20 cellular contexts compared by ENCODE assay signal in the genomic region with DNA sequence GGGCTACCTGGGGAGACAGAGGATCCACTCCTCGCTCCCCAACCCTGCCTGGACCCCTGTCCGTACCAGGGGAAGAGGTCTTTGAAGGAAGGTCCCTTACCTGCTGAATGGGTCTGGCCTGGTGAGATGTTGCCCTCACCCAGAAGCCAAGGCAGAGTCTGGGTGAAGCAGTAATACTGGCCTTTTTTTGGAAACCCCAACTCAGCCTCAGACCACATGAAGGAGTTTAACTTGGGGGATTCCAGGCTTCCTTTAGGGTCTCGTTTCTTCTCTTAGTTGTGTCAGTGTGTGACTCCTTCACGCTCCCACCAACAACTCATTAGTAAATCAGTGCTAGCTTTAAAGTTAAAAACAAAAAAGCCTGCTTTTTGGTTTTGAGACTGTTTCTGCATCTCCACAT. TPM values are rescaled to one million over a fixed set of nuclear protein-coding genes. Genes with fewer than 3 reads are reported as not detected.
DNase-seq lines count a peak whose midpoint lies in the region; ATAC-seq and TF ChIP-seq lines count a peak whose summit lies in the region.
"Had no signal": no experiment of that assay in that cellular context is flagged by ENCODE, and none has a peak within 500 bp of the region (broad histone marks: within the 10 kb centered on the region; RNA-seq: fewer than 3 reads in every experiment).

No MANE protein-coding gene starts in this region.

- intact Hi-C loops in activated CD8-positive, alpha-beta T cell treated with anti-CD3 and anti-CD28 coated beads for 36 hours (cut with micrococcal nuclease), result no loop called here

- H3K4me3 Mint-ChIP-seq in activated CD8-positive, alpha-beta T cell treated with anti-CD3 and anti-CD28 coated beads for 36 hours, result no peak overlapping the region
- no peak overlapping the region for H3K4me3 Mint-ChIP-seq in activated CD8-positive, alpha-beta T cell treated with anti-CD3 and anti-CD28 coated beads, Interleukin-2, amount 10 ng/mL, durations not matched to agents 7 days and 5 days
- H3K4me3 Mint-ChIP-seq: CD8-positive, alpha-beta memory T cell; HFFc6 had no signal

- no peak for TF ChIP-seq CTCF in activated CD8-positive, alpha-beta T cell treated with anti-CD3 and anti-CD28 coated beads for 36 hours (IDR thresholded peaks at IDR 0.05)
- no peak for TF ChIP-seq CTCF in AG04450 (IDR thresholded peaks at IDR 0.05; ENCODE audit: low read depth, low read length)
- no peak for TF ChIP-seq CTCF in GM20000 (IDR thresholded peaks at IDR 0.05; ENCODE audit: extremely low read depth, missing control alignments)
- TF ChIP-seq CTCF in RWPE1 (conservative IDR thresholded peaks at IDR 0.05; ENCODE audit: low read depth), result no peak

- peaks cover 3% of the 10 kb centered on the region for H3K4me1 ChIP-seq in mesenchymal stem cell (ENCODE audit: control insufficient read depth, insufficient read depth, low read depth, low read length)
- H3K4me1 ChIP-seq: Caco-2 had no signal

- H3K9ac ChIP-seq in mesenchymal stem cell (ENCODE audit: low read length), result peak overlapping the region; percentile 46
- H3K9ac ChIP-seq: BLaER1 had no signal

- no peaks in the 10 kb centered on the region for H3K36me3 Mint-ChIP-seq in activated CD8-positive, alpha-beta T cell treated with anti-CD3 and anti-CD28 coated beads for 36 hours (ENCODE audit: low read depth)
- H3K36me3 Mint-ChIP-seq in activated CD8-positive, alpha-beta T cell treated with anti-CD3 and anti-CD28 coated beads, Interleukin-2, amount 10 ng/mL, durations not matched to agents 7 days and 5 days (ENCODE audit: low read depth), result no peaks in the 10 kb centered on the region
- H3K36me3 Mint-ChIP-seq: CD8-positive, alpha-beta memory T cell had no signal

- peaks cover 1% of the 10 kb centered on the region for H3K27me3 Mint-ChIP-seq in activated CD8-positive, alpha-beta T cell treated with anti-CD3 and anti-CD28 coated beads for 36 hours
- peaks cover 2% of the 10 kb centered on the region for H3K27me3 Mint-ChIP-seq in activated CD8-positive, alpha-beta T cell treated with anti-CD3 and anti-CD28 coated beads, Interleukin-2, amount 10 ng/mL, durations not matched to agents 7 days and 5 days (ENCODE audit: low read depth)

- no peak for ATAC-seq in activated CD8-positive, alpha-beta T cell treated with anti-CD3 and anti-CD28 coated beads for 36 hours
- ATAC-seq in activated CD8-positive, alpha-beta T cell treated with anti-CD3 and anti-CD28 coated beads, Interleukin-2, amount 10 ng/mL, durations not matched to agents 7 days and 5 days, result no peak
- ATAC-seq in GM18867 (IDR thresholded peaks at IDR 0.05; ENCODE audit: unreplicated experiment), result no peak

- peaks cover 0 to 26% of the 10 kb centered on the region in 2 experiments for H3K36me3 ChIP-seq in mesenchymal stem cell (ENCODE audit: control insufficient read depth in 1 of 2, insufficient read depth in 2 of 2, low read depth in 1 of 2, low read length in 2 of 2)
- H3K36me3 ChIP-seq: BLaER1 had no signal

- DNase-seq in activated CD8-positive, alpha-beta T cell treated with anti-CD3 and anti-CD28 coated beads for 36 hours, result peak; percentile 3
- no peak for DNase-seq in activated CD8-positive, alpha-beta T cell treated with anti-CD3 and anti-CD28 coated beads, Interleukin-2, amount 10 ng/mL, durations not matched to agents 7 days and 5 days
- DNase-seq in AG04450 (ENCODE audit: low read depth, low spot score) (no peak), GM20000 (ENCODE audit: low spot score) (peak; percentile 17), mesenchymal stem cell (no peak), NCI-H2081 (lab: John Stamatoyannopoulos, UW) (no peak), RWPE1 (ENCODE audit: low spot score) (no peak)
- DNase-seq: AML-193; Caco-2; CD8-positive, alpha-beta memory T cell; DND-41; GDM1; HCEC 1CT; KBM-7 had no signal

- H4K8ac ChIP-seq in mesenchymal stem cell (ENCODE audit: low read length), result no peak overlapping the region

- H3K27me3 ChIP-seq in AG04450 (ENCODE audit: control insufficient read depth, insufficient read depth, low read length) (no peaks in the 10 kb centered on the region), mesenchymal stem cell (ENCODE audit: control insufficient read depth in 1 of 2, insufficient read depth in 1 of 2, low read length in 2 of 2) (no peaks in the 10 kb centered on the region)
- H3K27me3 ChIP-seq: BLaER1 had no signal

- peak overlapping the region in 1 of 2 experiments; percentile 49 for H3K4ac ChIP-seq in mesenchymal stem cell (ENCODE audit: low read depth in 1 of 2, low read length in 2 of 2)

- no peaks in the 10 kb centered on the region for H3K79me1 ChIP-seq in mesenchymal stem cell (replicated peaks; ENCODE audit: low read length, poor library complexity, severe bottlenecking)

- H3K18ac ChIP-seq in mesenchymal stem cell (ENCODE audit: low read depth in 1 of 2, low read length in 2 of 2), result peak overlapping the region in 1 of 2 experiments; percentile 72

- H2BK5ac ChIP-seq in mesenchymal stem cell (ENCODE audit: low read depth, low read length, poor library complexity, severe bottlenecking), result no peak overlapping the region

- H3K4me3 ChIP-seq in AG04450 (ENCODE audit: low read depth, low read length) (no peak overlapping the region), mesenchymal stem cell (ENCODE audit: insufficient read depth in 1 of 2, low read depth in 1 of 2, low read length in 2 of 2) (no peak overlapping the region)
- H3K4me3 ChIP-seq: BLaER1 had no signal

- peak overlapping the region in 1 of 2 experiments; percentile 35 for H3K14ac ChIP-seq in mesenchymal stem cell (ENCODE audit: low read length in 2 of 2)

- peaks cover 4% of the 10 kb centered on the region for H3K9me3 ChIP-seq in AG04450 (ENCODE audit: control insufficient read depth, insufficient read depth, low read length)
- peaks cover 4% of the 10 kb centered on the region for H3K9me3 ChIP-seq in mesenchymal stem cell (ENCODE audit: control insufficient read depth, low read length)
- H3K9me3 ChIP-seq: Caco-2 had no signal

- H3K4me1 Mint-ChIP-seq in activated CD8-positive, alpha-beta T cell treated with anti-CD3 and anti-CD28 coated beads for 36 hours (ENCODE audit: low read depth), result peaks cover 5% of the 10 kb centered on the region
- peaks cover 5% of the 10 kb centered on the region for H3K4me1 Mint-ChIP-seq in activated CD8-positive, alpha-beta T cell treated with anti-CD3 and anti-CD28 coated beads, Interleukin-2, amount 10 ng/mL, durations not matched to agents 7 days and 5 days (ENCODE audit: low read depth)

- H2AFZ ChIP-seq in mesenchymal stem cell (ENCODE audit: low read depth, low read length), result no peak overlapping the region

- H4K91ac ChIP-seq in mesenchymal stem cell (ENCODE audit: low read length), result no peak overlapping the region

- H3K9me3 Mint-ChIP-seq in activated CD8-positive, alpha-beta T cell treated with anti-CD3 and anti-CD28 coated beads for 36 hours, result no peaks in the 10 kb centered on the region
- H3K9me3 Mint-ChIP-seq in activated CD8-positive, alpha-beta T cell treated with anti-CD3 and anti-CD28 coated beads, Interleukin-2, amount 10 ng/mL, durations not matched to agents 7 days and 5 days (ENCODE audit: insufficient read depth), result no peaks in the 10 kb centered on the region
- H3K9me3 Mint-ChIP-seq: CD8-positive, alpha-beta memory T cell had no signal

- no peak overlapping the region for H3K23ac ChIP-seq in mesenchymal stem cell (ENCODE audit: low read length in 2 of 2)

- no peak overlapping the region for H2BK15ac ChIP-seq in mesenchymal stem cell (ENCODE audit: low read depth, poor library complexity, severe bottlenecking)

- WGBS in mesenchymal stem cell, result 98% methylated on average over 4 of the region's 4 CpGs

- CTCF ChIA-PET in activated CD8-positive, alpha-beta T cell treated with anti-CD3 and anti-CD28 coated beads for 36 hours (lab: Charles Lee), result interaction anchor here (1.1 to 2.1 kb wide), 2 partner anchors 13 to 77 kb away, joined by 3 to 7 read pairs; no protein-coding TSS in a partner anchor
- CTCF ChIA-PET in activated CD8-positive, alpha-beta T cell treated with anti-CD3 and anti-CD28 coated beads, Interleukin-2, amount 10 ng/mL, durations not matched to agents 7 days and 5 days (lab: Charles Lee), result no interaction called here
- CTCF ChIA-PET in AG04450 (lab: Charles Lee), result interaction anchor here (1.0 to 2.1 kb wide), 3 partner anchors 16 to 129 kb away, joined by 3 to 6 read pairs (median 3); no protein-coding TSS in a partner anchor
- CTCF ChIA-PET in RWPE1 (lab: Yijun Ruan, JAX), result interaction anchor here (0.7 kb wide), 1 partner anchor 908 kb away, joined by 3 read pairs; no protein-coding TSS in a partner anchor

- peak overlapping the region in 1 of 2 experiments; percentile 47 for H2BK12ac ChIP-seq in mesenchymal stem cell (ENCODE audit: low read length in 2 of 2)

- POLR2A ChIA-PET in activated CD8-positive, alpha-beta T cell treated with anti-CD3 and anti-CD28 coated beads for 36 hours (lab: Charles Lee), result no interaction called here
- POLR2A ChIA-PET in activated CD8-positive, alpha-beta T cell treated with anti-CD3 and anti-CD28 coated beads, Interleukin-2, amount 10 ng/mL, durations not matched to agents 7 days and 5 days (lab: Charles Lee), result no interaction called here
- POLR2A ChIA-PET in AG04450 (lab: Yijun Ruan, JAX) (no interaction called here), RWPE1 (lab: Yijun Ruan, JAX; ENCODE audit: low non-redundant PET) (no interaction called here)

- H2BK120ac ChIP-seq in mesenchymal stem cell (ENCODE audit: low read depth, low read length), result no peak overlapping the region

- no peak overlapping the region for H3K27ac Mint-ChIP-seq in activated CD8-positive, alpha-beta T cell treated with anti-CD3 and anti-CD28 coated beads for 36 hours
- no peak overlapping the region for H3K27ac Mint-ChIP-seq in activated CD8-positive, alpha-beta T cell treated with anti-CD3 and anti-CD28 coated beads, Interleukin-2, amount 10 ng/mL, durations not matched to agents 7 days and 5 days
- H3K27ac Mint-ChIP-seq: CD8-positive, alpha-beta memory T cell; HFFc6 had no signal

- peak overlapping the region; percentile 31 for H3K27ac ChIP-seq in AG04450 (ENCODE audit: low read depth, low read length)
- no peak overlapping the region for H3K27ac ChIP-seq in mesenchymal stem cell (ENCODE audit: low read length, poor library complexity, severe bottlenecking)
- H3K27ac ChIP-seq in RWPE1, result no peak overlapping the region
- H3K27ac ChIP-seq: 22Rv1, BLaER1, HL-60 had no signal

- H2AK5ac ChIP-seq in mesenchymal stem cell (ENCODE audit: low read length, severe bottlenecking), result no peak overlapping the region

- no peak overlapping the region for H3K4me2 ChIP-seq in mesenchymal stem cell (ENCODE audit: low read length, poor library complexity, severe bottlenecking)
- H3K4me2 ChIP-seq: BLaER1 had no signal

RNA-seq across cellular contexts. Expression of a gene that starts 45.6 kb away (rescaled TPM):
- not detected for total RNA-seq in activated CD8-positive, alpha-beta T cell treated with anti-CD3 and anti-CD28 coated beads for 36 hours
- total RNA-seq in activated CD8-positive, alpha-beta T cell treated with anti-CD3 and anti-CD28 coated beads, Interleukin-2, amount 10 ng/mL, durations not matched to agents 7 days and 5 days, result not detected
- not detected in 2 replicates for polyA plus RNA-seq in AG04450 (2011; rRNA removed)
- polyA minus RNA-seq in AG04450 (2011; rRNA and poly(A)+ RNA removed), result not detected in 2 replicates
- not detected for polyA plus RNA-seq in mesenchymal stem cell (2013, experiment 1 of 2)
- not detected for polyA plus RNA-seq in mesenchymal stem cell (2013, experiment 2 of 2)
- total RNA-seq: A673; Caco-2; CD8-positive, alpha-beta memory T cell; HFFc6 had no signal
- polyA plus RNA-seq: CD8-positive, alpha-beta memory T cell had no signal

RNA-seq across cellular contexts. Expression of a gene that starts 48.6 kb away (rescaled TPM):
- not detected for total RNA-seq in activated CD8-positive, alpha-beta T cell treated with anti-CD3 and anti-CD28 coated beads for 36 hours
- total RNA-seq in activated CD8-positive, alpha-beta T cell treated with anti-CD3 and anti-CD28 coated beads, Interleukin-2, amount 10 ng/mL, durations not matched to agents 7 days and 5 days, result not detected
- 80.7 and 105 TPM in 2 replicates for polyA plus RNA-seq in AG04450 (2011; rRNA removed)
- 149 and 226 TPM in 2 replicates for polyA minus RNA-seq in AG04450 (2011; rRNA and poly(A)+ RNA removed)
- polyA plus RNA-seq in mesenchymal stem cell (2013, experiment 1 of 2), result 57.8 TPM
- 58.9 TPM for polyA plus RNA-seq in mesenchymal stem cell (2013, experiment 2 of 2)
- total RNA-seq: A673; Caco-2; CD8-positive, alpha-beta memory T cell had no signal
- polyA plus RNA-seq: CD8-positive, alpha-beta memory T cell had no signal

Comparison
In these comparisons a context has a peak if more than half of its experiments do, and no peak if none do; other contexts are left out.
1. DNase-seq: peak in activated CD8-positive, alpha-beta T cell treated with anti-CD3 and anti-CD28 coated beads for 36 hours (single experiment) and GM20000 (single experiment); none in activated CD8-positive, alpha-beta T cell treated with anti-CD3 and anti-CD28 coated beads, Interleukin-2, amount 10 ng/mL, durations not matched to agents 7 days and 5 days (single experiment), AG04450 (single experiment), mesenchymal stem cell (single experiment), NCI-H2081 (0 of 2) and RWPE1 (single experiment).